In genomic region chr2:232377319-232377718, GRCh38 we compare ENCODE assay signal across 27 cellular contexts. TPM values are rescaled to one million over a fixed set of nuclear protein-coding genes. Genes with fewer than 3 reads are reported as not detected.
"Had no signal": no experiment of that assay in that cellular context is flagged by ENCODE, and none has a peak within 500 bp of the region (broad histone marks: within the 10 kb centered on the region; RNA-seq: fewer than 3 reads in every experiment).

No MANE protein-coding gene starts in this region.

- H3K27me3 ChIP-seq: MG63, Peyer's patch had no signal

- ATAC-seq: activated T-cell treated with anti-CD3 and anti-CD28 coated beads, Interleukin-2, amount 50 U/mL, for 4 hours; activated T-helper 17 cell treated with anti-CD3 and anti-CD28 coated beads, Interleukin-2, amount 50 U/mL, for 72 hours had no signal

- H3K27ac ChIP-seq: breast epithelium, Peyer's patch, RWPE1 had no signal

- H3K36me3 Mint-ChIP-seq: activated CD4-positive, alpha-beta memory T cell treated with anti-CD3 and anti-CD28 coated beads for 36 hours; activated naive CD4-positive, alpha-beta T cell treated with anti-CD3 and anti-CD28 coated beads, Interleukin-2, amount 50 U/mL, for 24 hours had no signal

- H3K4me1 Mint-ChIP-seq: activated B cell treated with CpG ODN at 0.5 μM for 24 hours; activated CD4-positive, alpha-beta T cell treated with anti-CD3 and anti-CD28 coated beads, Interleukin-2, amount 10 ng/mL, durations not matched to agents 24 days and 14 days; activated naive CD4-positive, alpha-beta T cell treated with anti-CD3 and anti-CD28 coated beads, Interleukin-2, amount 50 U/mL, for 24 hours; activated T-helper 17 cell treated with anti-CD3 and anti-CD28 coated beads, Interleukin-2, amount 50 U/mL, for 72 hours had no signal

- H3K9me3 Mint-ChIP-seq: activated B cell treated with CpG ODN at 0.5 μM for 24 hours; activated CD4-positive, alpha-beta memory T cell treated with anti-CD3 and anti-CD28 coated beads for 36 hours; activated CD4-positive, alpha-beta T cell treated with anti-CD3 and anti-CD28 coated beads, Interleukin-2, amount 10 ng/mL, durations not matched to agents 24 days and 14 days; activated naive CD4-positive, alpha-beta T cell treated with anti-CD3 and anti-CD28 coated beads, Interleukin-2, amount 50 U/mL, for 24 hours; activated T-cell treated with anti-CD3 and anti-CD28 coated beads, Interleukin-2, amount 50 U/mL, for 4 hours; activated T-helper 17 cell treated with anti-CD3 and anti-CD28 coated beads, Interleukin-2, amount 50 U/mL, for 72 hours; T-helper 1 cell treated with Interleukin-12 subunit alpha and Interleukin-12 subunit beta and Interleukin-4 antibody, amounts not matched to agents 30 μg/mL and 1 μg/mL, for 36 hours had no signal

- H3K27ac Mint-ChIP-seq: activated B cell treated with CpG ODN at 0.5 μM for 24 hours; activated CD4-positive, alpha-beta memory T cell treated with anti-CD3 and anti-CD28 coated beads for 36 hours; activated CD4-positive, alpha-beta T cell treated with anti-CD3 and anti-CD28 coated beads, Interleukin-2, amount 10 ng/mL, durations not matched to agents 24 days and 14 days; activated naive CD4-positive, alpha-beta T cell treated with anti-CD3 and anti-CD28 coated beads, Interleukin-2, amount 50 U/mL, for 24 hours; activated T-helper 17 cell treated with anti-CD3 and anti-CD28 coated beads, Interleukin-2, amount 50 U/mL, for 72 hours; T-helper 1 cell treated with Interleukin-12 subunit alpha and Interleukin-12 subunit beta and Interleukin-4 antibody, amounts not matched to agents 30 μg/mL and 1 μg/mL, for 36 hours had no signal

- H3K9me3 ChIP-seq: breast epithelium, MG63, Peyer's patch had no signal

- H3K4me3 Mint-ChIP-seq: activated B cell treated with CpG ODN at 0.5 μM for 24 hours; activated CD4-positive, alpha-beta memory T cell treated with anti-CD3 and anti-CD28 coated beads for 36 hours; activated CD4-positive, alpha-beta T cell treated with anti-CD3 and anti-CD28 coated beads, Interleukin-2, amount 10 ng/mL, durations not matched to agents 24 days and 14 days; activated naive CD4-positive, alpha-beta T cell treated with anti-CD3 and anti-CD28 coated beads, Interleukin-2, amount 50 U/mL, for 24 hours; activated T-cell treated with anti-CD3 and anti-CD28 coated beads, Interleukin-2, amount 50 U/mL, for 4 hours; activated T-helper 17 cell treated with anti-CD3 and anti-CD28 coated beads, Interleukin-2, amount 50 U/mL, for 72 hours; T-helper 1 cell treated with Interleukin-12 subunit alpha and Interleukin-12 subunit beta and Interleukin-4 antibody, amounts not matched to agents 30 μg/mL and 1 μg/mL, for 36 hours had no signal

- H3K4me1 ChIP-seq: breast epithelium, Peyer's patch had no signal

- DNase-seq: activated B cell treated with CpG ODN at 0.5 μM for 24 hours; activated CD4-positive, alpha-beta memory T cell treated with anti-CD3 and anti-CD28 coated beads for 36 hours; activated CD4-positive, alpha-beta T cell treated with anti-CD3 and anti-CD28 coated beads for 1 hour; activated CD4-positive, alpha-beta T cell treated with anti-CD3 and anti-CD28 coated beads, Interleukin-2, amount 10 ng/mL, durations not matched to agents 24 days and 14 days; activated CD8-positive, alpha-beta memory T cell treated with anti-CD3 and anti-CD28 coated beads for 24 hours; activated naive CD4-positive, alpha-beta T cell; activated T-cell treated with anti-CD3 and anti-CD28 coated beads, Interleukin-2, amount 50 U/mL, for 4 hours; central memory CD4-positive, alpha-beta T cell; MG63; MV-4-11; NCI-H1105; NCI-H1436; NCI-H1694 treated with DMSO at 0.1 percent for 48 hours; NCI-H2029 treated with DMSO at 0.1 percent for 48 hours; NCI-H510A treated with DMSO at 0.1 percent for 48 hours; NCI-H69; NK-92 treated with Interleukin-12 subunit alpha and Interleukin-12 subunit beta, amount 100 ng/mL, for 24 hours; OCI-M1; SHP77 treated with DMSO at 0.1 percent for 48 hours had no signal

RNA-seq across cellular contexts. Expression of gene ALPP, which starts 1.2 kb away (rescaled TPM):
- total RNA-seq: activated CD4-positive, alpha-beta memory T cell treated with anti-CD3 and anti-CD28 coated beads for 36 hours; activated CD4-positive, alpha-beta T cell treated with anti-CD3 and anti-CD28 coated beads, Interleukin-2, amount 10 ng/mL, durations not matched to agents 24 days and 14 days; activated T-cell treated with anti-CD3 and anti-CD28 coated beads, Interleukin-2, amount 50 U/mL, for 4 hours; aorta; breast epithelium; Peyer's patch; SK-MEL-5 had no signal

RNA-seq across cellular contexts. Expression of gene ALPG, which starts 29.3 kb away (rescaled TPM):
- total RNA-seq: activated B cell treated with CpG ODN at 0.5 μM for 24 hours; activated CD4-positive, alpha-beta memory T cell treated with anti-CD3 and anti-CD28 coated beads for 36 hours; activated CD4-positive, alpha-beta T cell treated with anti-CD3 and anti-CD28 coated beads, Interleukin-2, amount 10 ng/mL, durations not matched to agents 24 days and 14 days; activated T-cell treated with anti-CD3 and anti-CD28 coated beads, Interleukin-2, amount 50 U/mL, for 4 hours; activated T-helper 17 cell treated with anti-CD3 and anti-CD28 coated beads, Interleukin-2, amount 50 U/mL, for 72 hours; aorta; breast epithelium; Peyer's patch; SK-MEL-5 had no signal
